In genomic region chr16:27350006-27350405, GRCh38 we compare ENCODE assay signal across 19 cellular contexts. TPM values are rescaled to one million over a fixed set of nuclear protein-coding genes. Genes with fewer than 3 reads are reported as not detected.
DNase-seq lines count a peak whose midpoint lies in the region; ATAC-seq and TF ChIP-seq lines count a peak whose summit lies in the region.
"Had no signal": no experiment of that assay in that cellular context is flagged by ENCODE, and none has a peak within 500 bp of the region (broad histone marks: within the 10 kb centered on the region; RNA-seq: fewer than 3 reads in every experiment).

No MANE protein-coding gene starts in this region.

- TF ChIP-seq POLR2A in uterus (IDR thresholded peaks at IDR 0.05) (no peak), suprapubic skin (IDR thresholded peaks at IDR 0.05) (no peak)

- ATAC-seq in activated naive CD4-positive, alpha-beta T cell treated with anti-CD3 and anti-CD28 coated beads, Interleukin-2, amount 50 U/mL, for 72 hours, result no peak
- no peak for ATAC-seq in activated CD8-positive, alpha-beta T cell treated with anti-CD3 and anti-CD28 coated beads for 36 hours
- no peak for ATAC-seq in GM21717 (IDR thresholded peaks at IDR 0.05; ENCODE audit: unreplicated experiment)

- H3K4me3 ChIP-seq in uterus, result no peak overlapping the region
- H3K4me3 ChIP-seq in suprapubic skin, result no peak overlapping the region
- H3K4me3 ChIP-seq: cardiac muscle cell, MG63, thoracic aorta had no signal

- no peaks in the 10 kb centered on the region for H3K27me3 Mint-ChIP-seq in activated CD8-positive, alpha-beta T cell treated with anti-CD3 and anti-CD28 coated beads for 36 hours

- H3K27ac ChIP-seq in uterus, result no peak overlapping the region
- no peak overlapping the region for H3K27ac ChIP-seq in suprapubic skin
- H3K27ac ChIP-seq: cardiac muscle cell, thoracic aorta had no signal

- H3K27ac Mint-ChIP-seq in activated naive CD4-positive, alpha-beta T cell treated with anti-CD3 and anti-CD28 coated beads, Interleukin-2, amount 50 U/mL, for 72 hours, result peak overlapping the region; percentile 82 to 87
- H3K27ac Mint-ChIP-seq in activated CD8-positive, alpha-beta T cell treated with anti-CD3 and anti-CD28 coated beads for 36 hours, result peak overlapping the region; percentile 61

- DNase-seq in activated naive CD4-positive, alpha-beta T cell treated with anti-CD3 and anti-CD28 coated beads, Interleukin-2, amount 50 U/mL, for 72 hours (ENCODE audit: low spot score in 2 of 2), result no peak
- DNase-seq in activated naive CD4-positive, alpha-beta T cell treated with Interleukin-2 at 50 U/mL for 16 hours, result no peak
- DNase-seq in activated CD8-positive, alpha-beta T cell treated with anti-CD3 and anti-CD28 coated beads for 36 hours, result no peak
- DNase-seq in left kidney (ENCODE audit: low read depth, low spot score) (peak; percentile 40), uterus (no peak), suprapubic skin (ENCODE audit: low spot score in 2 of 2) (no peak)
- DNase-seq: activated CD4-positive, alpha-beta T cell treated with anti-CD3 and anti-CD28 coated beads for 1 hour; dermis blood vessel endothelial cell; DMS53; GOT3; MG63; NCI-H1417 treated with DMSO at 0.1 percent for 48 hours; NCI-H2171 treated with DMSO at 0.1 percent for 48 hours; NCI-H526 treated with DMSO at 0.1 percent for 48 hours; occipital lobe; stimulated activated CD4-positive, alpha-beta T cell treated with anti-CD3 and anti-CD28 coated beads, Interleukin-12 subunit alpha, Interleukin-12 subunit beta, amount 100 ng/mL, for 4 hours had no signal

- H3K27me3 ChIP-seq in uterus (no peaks in the 10 kb centered on the region), suprapubic skin (no peaks in the 10 kb centered on the region)
- H3K27me3 ChIP-seq: cardiac muscle cell, MG63 had no signal

- POLR2A ChIA-PET in activated CD8-positive, alpha-beta T cell treated with anti-CD3 and anti-CD28 coated beads for 36 hours (lab: Charles Lee), result interaction anchor here (0.7 to 2.9 kb wide), 7 partner anchors 11 to 128 kb away, joined by 3 to 16 read pairs (median 4); no protein-coding TSS in a partner anchor

- H3K36me3 ChIP-seq in uterus (no peaks in the 10 kb centered on the region), suprapubic skin (peaks cover 88% of the 10 kb centered on the region)

- TF ChIP-seq EP300 in suprapubic skin (IDR thresholded peaks at IDR 0.05), result no peak

- 90% methylated on average over 3 of the region's 3 CpGs for WGBS in suprapubic skin

- TF ChIP-seq CTCF in activated CD8-positive, alpha-beta T cell treated with anti-CD3 and anti-CD28 coated beads for 36 hours (IDR thresholded peaks at IDR 0.05), result no peak
- TF ChIP-seq CTCF in uterus (IDR thresholded peaks at IDR 0.05) (no peak), suprapubic skin (IDR thresholded peaks at IDR 0.05) (no peak)

- H3K9me3 Mint-ChIP-seq in activated naive CD4-positive, alpha-beta T cell treated with anti-CD3 and anti-CD28 coated beads, Interleukin-2, amount 50 U/mL, for 72 hours, result no peaks in the 10 kb centered on the region
- H3K9me3 Mint-ChIP-seq in activated CD8-positive, alpha-beta T cell treated with anti-CD3 and anti-CD28 coated beads for 36 hours, result no peaks in the 10 kb centered on the region

- peaks cover 19% of the 10 kb centered on the region for H3K4me1 Mint-ChIP-seq in activated CD8-positive, alpha-beta T cell treated with anti-CD3 and anti-CD28 coated beads for 36 hours (ENCODE audit: low read depth)

- H3K36me3 Mint-ChIP-seq in activated naive CD4-positive, alpha-beta T cell treated with anti-CD3 and anti-CD28 coated beads, Interleukin-2, amount 50 U/mL, for 72 hours, result peaks cover 66 to 85% of the 10 kb centered on the region in 2 donors
- H3K36me3 Mint-ChIP-seq in activated CD8-positive, alpha-beta T cell treated with anti-CD3 and anti-CD28 coated beads for 36 hours (ENCODE audit: low read depth), result peaks cover 91% of the 10 kb centered on the region

- no peaks in the 10 kb centered on the region for H3K9me3 ChIP-seq in uterus
- H3K9me3 ChIP-seq in suprapubic skin, result no peaks in the 10 kb centered on the region
- H3K9me3 ChIP-seq: thoracic aorta had no signal

- intact Hi-C loops in activated CD8-positive, alpha-beta T cell treated with anti-CD3 and anti-CD28 coated beads for 36 hours (cut with micrococcal nuclease), result no loop called here
- intact Hi-C loops in uterus (cut with DNase I; ENCODE audit: low total_unique reads), result no loop called here

- H3K4me3 Mint-ChIP-seq in activated CD8-positive, alpha-beta T cell treated with anti-CD3 and anti-CD28 coated beads for 36 hours, result no peak overlapping the region

- H3K4me1 ChIP-seq in uterus (no peaks in the 10 kb centered on the region), suprapubic skin (no peaks in the 10 kb centered on the region)

- CTCF ChIA-PET in activated CD8-positive, alpha-beta T cell treated with anti-CD3 and anti-CD28 coated beads for 36 hours (lab: Charles Lee), result interaction anchor here (0.9 to 2.0 kb wide), 4 partner anchors 31 to 240 kb away, joined by 3 to 8 read pairs (median 4); no protein-coding TSS in a partner anchor

RNA-seq across cellular contexts. Expression of gene IL4R, which starts 36.2 kb away (rescaled TPM):
- 100 to 1,000 TPM; 166 to 218 TPM for total RNA-seq in activated naive CD4-positive, alpha-beta T cell treated with anti-CD3 and anti-CD28 coated beads, Interleukin-2, amount 50 U/mL, for 72 hours
- 100 to 1,000 TPM; 236 to 245 TPM for total RNA-seq in activated CD8-positive, alpha-beta T cell treated with anti-CD3 and anti-CD28 coated beads for 36 hours
- 100 to 1,000 TPM in 1 of 4 donors, 10 to 100 TPM in 2, 1 to 10 TPM in 1; 9.4 to 137 (median 45.4) TPM for total RNA-seq in uterus
- total RNA-seq in suprapubic skin, result 10 to 100 TPM; 27.2 to 32.8 (median 30.5) TPM

RNA-seq across cellular contexts. Expression of gene IL21R, which starts 52.0 kb away (rescaled TPM):
- 100 to 1,000 TPM; 103 to 106 TPM for total RNA-seq in activated naive CD4-positive, alpha-beta T cell treated with anti-CD3 and anti-CD28 coated beads, Interleukin-2, amount 50 U/mL, for 72 hours
- total RNA-seq in activated CD8-positive, alpha-beta T cell treated with anti-CD3 and anti-CD28 coated beads for 36 hours, result 10 to 100 TPM; 95.6 to 97.2 TPM
- total RNA-seq in uterus (under 1 TPM in 2 of 4 donors, not detected in 2; 0.21 to 0.46 TPM), suprapubic skin (1 to 10 TPM in 1 of 4 donors, under 1 TPM in 3; 0.08 to 1.2 (median 0.23) TPM)
- total RNA-seq: cardiac muscle cell, occipital lobe had no signal

Comparison
In these comparisons a context has a peak if more than half of its experiments do, and no peak if none do; other contexts are left out.
1. RNA of gene IL21R, which starts 52.0 kb away (total RNA-seq): 103 to 106 TPM in activated naive CD4-positive, alpha-beta T cell treated with anti-CD3 and anti-CD28 coated beads, Interleukin-2, amount 50 U/mL, for 72 hours and 95.6 to 97.2 TPM in activated CD8-positive, alpha-beta T cell treated with anti-CD3 and anti-CD28 coated beads for 36 hours; 0.08 to 1.2 TPM in suprapubic skin and 0.21 to 0.46 TPM in uterus; every median in the first group is over 10 times any median in the second.